ENCODE assay signal across 11 cellular contexts in genomic region chr22:46049726-46050450, GRCh38.
A peak's percentile ranks its signal among the peaks of the same experiment; 100 is the strongest.
DNase-seq lines count a peak whose midpoint lies in the region; ATAC-seq and TF ChIP-seq lines count a peak whose summit lies in the region.
"Had no signal": no experiment of that assay in that cellular context is flagged by ENCODE, and none has a peak within 500 bp of the region (broad histone marks: within the 10 kb centered on the region; RNA-seq: fewer than 3 reads in every experiment).

No MANE protein-coding gene starts in this region.

- H3K4me3 ChIP-seq in neutrophil (ENCODE audit: low read depth in 1 of 2, low read length in 1 of 2) (peak overlapping the region in 1 of 2 experiments; percentile 35), aorta (ENCODE audit: low read length in 2 of 2) (no peak overlapping the region)
- H3K4me3 ChIP-seq: BLaER1 had no signal

- no peak for ATAC-seq in left ventricle myocardium superior
- ATAC-seq in esophagus mucosa: peak; percentile 49
- ATAC-seq in aorta (ENCODE audit: low FRiP score): no peak
- no peak for ATAC-seq in GM19452 (IDR thresholded peaks at IDR 0.05; ENCODE audit: unreplicated experiment)

- H3K9me3 ChIP-seq in neutrophil (no peaks in the 10 kb centered on the region), aorta (ENCODE audit: control insufficient read depth, low read length) (no peaks in the 10 kb centered on the region)
- H3K9me3 ChIP-seq: BLaER1 had no signal

- H3K27me3 ChIP-seq in neutrophil: no peaks in the 10 kb centered on the region
- H3K27me3 ChIP-seq in aorta (ENCODE audit: control insufficient read depth in 1 of 2, insufficient read depth in 2 of 2, low read length in 1 of 2): no peaks in the 10 kb centered on the region

- H3K27ac ChIP-seq in neutrophil (peak overlapping the region; percentile 94), aorta (ENCODE audit: low read depth in 1 of 2, low read length in 2 of 2) (peak overlapping the region in 1 of 2 donors; percentile 10)
- H3K27ac ChIP-seq: BLaER1 had no signal

- 91 to 93% methylated on average over 14 of the region's 14 CpGs for WGBS in aorta, 2 donors

- H3K36me3 ChIP-seq in neutrophil (no peaks in the 10 kb centered on the region), aorta (ENCODE audit: control insufficient read depth in 1 of 2, insufficient read depth in 2 of 2, low read length in 1 of 2) (no peaks in the 10 kb centered on the region)
- H3K36me3 ChIP-seq: BLaER1 had no signal

- intact Hi-C loops in cardiac septum (cut with DNase I): loop anchor here (5.0 kb wide), 1 partner anchor 37 kb away; no protein-coding TSS in a partner anchor
- intact Hi-C loops in left ventricle myocardium superior (cut with micrococcal nuclease): no loop called here
- intact Hi-C loops in aorta (cut with DNase I): loop anchor here in 1 of 2 donors (5.0 kb wide), 1 partner anchor 37 kb away; no protein-coding TSS in a partner anchor

- DNase-seq in cardiac septum (ENCODE audit: low spot score) (peak; percentile 75), left ventricle myocardium superior (no peak), aorta (peak; percentile 46 to 66), AG08395 (ENCODE audit: low spot score) (no peak), GM19238 (ENCODE audit: insufficient read length, low spot score) (no peak)
- DNase-seq: effector CD4-positive, alpha-beta T cell; NCI-H187 had no signal

- H3K4me1 ChIP-seq in neutrophil (ENCODE audit: control insufficient read depth in 1 of 2, insufficient read depth in 1 of 2, low read depth in 1 of 2, low read length in 1 of 2) (peaks cover 91 to 98% of the 10 kb centered on the region in 2 experiments), aorta (ENCODE audit: control insufficient read depth in 1 of 2, insufficient read depth in 2 of 2, low read length in 2 of 2) (peaks cover 0 to 2% of the 10 kb centered on the region in 2 donors)

- no peak for TF ChIP-seq CTCF in neutrophil (IDR thresholded peaks at IDR 0.05)

Comparison
In these comparisons a context has a peak if more than half of its experiments do, and no peak if none do; other contexts are left out.
1. DNase-seq: peak in cardiac septum (single experiment) and aorta (2 of 2); none in left ventricle myocardium superior (single experiment), AG08395 (single experiment) and GM19238 (single experiment).